8 cellular contexts compared by ENCODE assay signal in genomic region chr7:100887186-100887954, GRCh38. TPM values are rescaled to one million over a fixed set of nuclear protein-coding genes. Genes with fewer than 3 reads are reported as not detected.
DNase-seq lines count a peak whose midpoint lies in the region; ATAC-seq and TF ChIP-seq lines count a peak whose summit lies in the region.

No MANE protein-coding gene starts in this region.

- H3K36me3 ChIP-seq in endodermal cell (ENCODE audit: control insufficient read depth, insufficient read depth, low read length): peaks cover 64% of the 10 kb centered on the region

- no peaks in the 10 kb centered on the region for H3K27me3 Mint-ChIP-seq in endodermal cell (ENCODE audit: insufficient read depth)
- peaks cover 24% of the 10 kb centered on the region for H3K27me3 Mint-ChIP-seq in stimulated activated naive CD8-positive, alpha-beta T cell treated with anti-CD3 and anti-CD28 coated beads, Interleukin-15, amount 100 ng/mL, for 72 hours

- H3K36me3 Mint-ChIP-seq in endodermal cell (ENCODE audit: low read depth): peaks cover 60% of the 10 kb centered on the region

- no peaks in the 10 kb centered on the region for H3K9me3 ChIP-seq in endodermal cell (ENCODE audit: control insufficient read depth, low read length)

- H3K27ac Mint-ChIP-seq in endodermal cell: peak overlapping the region; percentile 74
- H3K27ac Mint-ChIP-seq in stimulated activated naive CD8-positive, alpha-beta T cell treated with anti-CD3 and anti-CD28 coated beads, Interleukin-15, amount 100 ng/mL, for 72 hours: peak overlapping the region; percentile 84 to 91

- no peaks in the 10 kb centered on the region for H3K27me3 ChIP-seq in endodermal cell (ENCODE audit: control insufficient read depth, insufficient read depth, low read length, poor library complexity, severe bottlenecking)

- no peak overlapping the region for H3K4me3 ChIP-seq in endodermal cell (ENCODE audit: low read length)

- no peak overlapping the region for H3K9ac ChIP-seq in endodermal cell (ENCODE audit: extremely low read depth, low read length, poor library complexity, severe bottlenecking)

- TF ChIP-seq CTCF in endodermal cell (conservative IDR thresholded peaks at IDR 0.05): no peak

- no peaks in the 10 kb centered on the region for H3K9me3 Mint-ChIP-seq in endodermal cell
- no peaks in the 10 kb centered on the region for H3K9me3 Mint-ChIP-seq in stimulated activated naive CD8-positive, alpha-beta T cell treated with anti-CD3 and anti-CD28 coated beads, Interleukin-15, amount 100 ng/mL, for 72 hours

- DNase-seq in activated CD8-positive, alpha-beta memory T cell treated with anti-CD3 and anti-CD28 coated beads for 24 hours: peak; percentile 78
- no peak for DNase-seq in activated CD8-positive, alpha-beta memory T cell treated with anti-CD3 and anti-CD28 coated beads, Interleukin-2, amount 50 U/mL, for 4 hours
- DNase-seq in T-helper 9 cell: peak; percentile 51
- DNase-seq in endodermal cell: no peak
- no peak for DNase-seq in stimulated activated naive CD8-positive, alpha-beta T cell treated with anti-CD3 and anti-CD28 coated beads, Interleukin-15, amount 100 ng/mL, for 72 hours
- no peak for DNase-seq in iPS-NIHi7 (ENCODE audit: extremely low spot score)
- no peak for DNase-seq in nucleus accumbens (lab: John Stamatoyannopoulos, UW)

- H3K27ac ChIP-seq in endodermal cell (ENCODE audit: low read depth, low read length): no peak overlapping the region

- peaks cover 25% of the 10 kb centered on the region for H3K4me1 Mint-ChIP-seq in endodermal cell
- H3K4me1 Mint-ChIP-seq in stimulated activated naive CD8-positive, alpha-beta T cell treated with anti-CD3 and anti-CD28 coated beads, Interleukin-15, amount 100 ng/mL, for 72 hours: peaks cover 76% of the 10 kb centered on the region

- 90 to 94% methylated on average over 16 to 22 of the region's 22 CpGs for WGBS in endodermal cell (ENCODE audit: insufficient coverage in 1 of 2, insufficient read length in 1 of 2), 2 experiments

- H3K4me1 ChIP-seq in endodermal cell (ENCODE audit: control insufficient read depth, insufficient read depth, low read length): peaks cover 2% of the 10 kb centered on the region

- peak overlapping the region; percentile 71 for H3K4me3 Mint-ChIP-seq in endodermal cell
- peak overlapping the region; percentile 82 to 85 for H3K4me3 Mint-ChIP-seq in stimulated activated naive CD8-positive, alpha-beta T cell treated with anti-CD3 and anti-CD28 coated beads, Interleukin-15, amount 100 ng/mL, for 72 hours

- ATAC-seq in HG03354 (IDR thresholded peaks at IDR 0.05; ENCODE audit: poor library complexity, severe bottlenecking, unreplicated experiment): peak; percentile 51
- ATAC-seq in stimulated activated naive CD8-positive, alpha-beta T cell treated with anti-CD3 and anti-CD28 coated beads, Interleukin-15, amount 100 ng/mL, for 72 hours: peak; percentile 21

RNA-seq across cellular contexts. Expression of gene UFSP1, which starts 2.1 kb away (rescaled TPM):
- 1 to 10 TPM; 3.7 to 4.0 TPM for total RNA-seq in endodermal cell
- polyA plus RNA-seq in endodermal cell (2013, experiment 1 of 2): 1.4 TPM
- polyA plus RNA-seq in endodermal cell (2013, experiment 2 of 2): 2.2 TPM

RNA-seq across cellular contexts. Expression of gene ACHE, which starts 8.3 kb away (rescaled TPM):
- total RNA-seq in endodermal cell: 10 to 100 TPM in 1 of 2 donors, 1 to 10 TPM in 1; 2.6 to 13.7 TPM
- 6.1 TPM for polyA plus RNA-seq in endodermal cell (2013, experiment 1 of 2)
- polyA plus RNA-seq in endodermal cell (2013, experiment 2 of 2): 6.1 TPM

RNA-seq across cellular contexts. Expression of gene SRRT, which starts 12.5 kb away (rescaled TPM):
- 100 to 1,000 TPM; 186 to 236 TPM for total RNA-seq in endodermal cell
- 161 TPM for polyA plus RNA-seq in endodermal cell (2013, experiment 1 of 2)
- 142 TPM for polyA plus RNA-seq in endodermal cell (2013, experiment 2 of 2)

RNA-seq across cellular contexts. Expression of gene TRIP6, which starts 20.2 kb away (rescaled TPM):
- total RNA-seq in endodermal cell: 100 to 1,000 TPM; 107 to 114 TPM
- polyA plus RNA-seq in endodermal cell (2013, experiment 1 of 2): 56.2 TPM
- 56.4 TPM for polyA plus RNA-seq in endodermal cell (2013, experiment 2 of 2)

RNA-seq across cellular contexts. Expression of gene SLC12A9, which starts 34.9 kb away (rescaled TPM):
- total RNA-seq in endodermal cell: 10 to 100 TPM; 22.5 to 35.1 TPM
- polyA plus RNA-seq in endodermal cell (2013, experiment 1 of 2): 17.0 TPM
- polyA plus RNA-seq in endodermal cell (2013, experiment 2 of 2): 16.7 TPM

Comparison
In these comparisons a context has a peak if more than half of its experiments do, and no peak if none do; other contexts are left out.
1. DNase-seq: peak in activated CD8-positive, alpha-beta memory T cell treated with anti-CD3 and anti-CD28 coated beads for 24 hours (single experiment) and T-helper 9 cell (single experiment); none in activated CD8-positive, alpha-beta memory T cell treated with anti-CD3 and anti-CD28 coated beads, Interleukin-2, amount 50 U/mL, for 4 hours (single experiment), endodermal cell (single experiment), stimulated activated naive CD8-positive, alpha-beta T cell treated with anti-CD3 and anti-CD28 coated beads, Interleukin-15, amount 100 ng/mL, for 72 hours (0 of 2), iPS-NIHi7 (single experiment) and nucleus accumbens (0 of 56).